10 cellular contexts compared by ENCODE assay signal in genomic region chr1:164320780-164321683, GRCh38.
DNase-seq lines count a peak whose midpoint lies in the region; ATAC-seq, FAIRE-seq and TF ChIP-seq lines count a peak whose summit lies in the region.
"Had no signal": no experiment of that assay in that cellular context is flagged by ENCODE, and none has a peak within 500 bp of the region (broad histone marks: within the 10 kb centered on the region; RNA-seq: fewer than 3 reads in every experiment).

No MANE protein-coding gene starts in this region.

- intact Hi-C loops in sigmoid colon (cut with DNase I) = no loop called here

- H3K27ac Mint-ChIP-seq in astrocyte (ENCODE audit: unreplicated experiment) (no peak overlapping the region), immature natural killer cell (no peak overlapping the region)

- no peaks in the 10 kb centered on the region for H3K36me3 Mint-ChIP-seq in astrocyte (ENCODE audit: low read depth, unreplicated experiment)
- H3K36me3 Mint-ChIP-seq in immature natural killer cell = no peaks in the 10 kb centered on the region

- H3K4me3 ChIP-seq in astrocyte (ENCODE audit: insufficient read depth, low read depth, low read length) = peak overlapping the region; percentile 46
- H3K4me3 ChIP-seq in sigmoid colon = peak overlapping the region; percentile 22 to 57 (median 44)

- H3K9me3 Mint-ChIP-seq in astrocyte (ENCODE audit: unreplicated experiment) = no peaks in the 10 kb centered on the region
- peaks cover 0 to 4% (median 1%) of the 10 kb centered on the region in 6 donors for H3K9me3 Mint-ChIP-seq in immature natural killer cell

- H3K4me1 Mint-ChIP-seq in astrocyte (ENCODE audit: low read depth, unreplicated experiment) = no peaks in the 10 kb centered on the region
- H3K4me1 Mint-ChIP-seq in immature natural killer cell = no peaks in the 10 kb centered on the region

- no peaks in the 10 kb centered on the region for H4K20me1 ChIP-seq in astrocyte (ENCODE audit: insufficient read depth, low read length)

- FAIRE-seq in astrocyte (lab: Jason Lieb, UNC) = no peak
- FAIRE-seq: endometrium, GM18507 had no signal

- peak overlapping the region; percentile 64 for H2AFZ ChIP-seq in astrocyte (ENCODE audit: low read depth, low read length)

- 7 to 8% methylated on average over 55 of the region's 55 CpGs for WGBS in sigmoid colon, 2 donors

- H3K9me3 ChIP-seq in astrocyte (ENCODE audit: insufficient read depth, low read depth, low read length) (no peaks in the 10 kb centered on the region), sigmoid colon (no peaks in the 10 kb centered on the region)

- TF ChIP-seq EP300 in sigmoid colon (IDR thresholded peaks at IDR 0.05) = no peak

- H3K36me3 ChIP-seq in astrocyte (ENCODE audit: insufficient read depth, low read length) = no peaks in the 10 kb centered on the region
- no peaks in the 10 kb centered on the region for H3K36me3 ChIP-seq in sigmoid colon

- H3K27ac ChIP-seq in astrocyte (ENCODE audit: low read depth, low read length) (no peak overlapping the region), sigmoid colon (peak overlapping the region; percentile 51 to 68 (median 62))

- ATAC-seq in GM19463 (IDR thresholded peaks at IDR 0.05; ENCODE audit: unreplicated experiment) (no peak), HG03565 (IDR thresholded peaks at IDR 0.05; ENCODE audit: unreplicated experiment) (no peak)

- H3K4me1 ChIP-seq in astrocyte (ENCODE audit: insufficient read depth, low read length) (peaks cover 2% of the 10 kb centered on the region), sigmoid colon (peaks cover 0 to 11% (median 6%) of the 10 kb centered on the region in 4 donors)

- TF ChIP-seq POLR2A in sigmoid colon (IDR thresholded peaks at IDR 0.05) = no peak

- H3K4me3 Mint-ChIP-seq in astrocyte (ENCODE audit: unreplicated experiment) (peak overlapping the region; percentile 75), immature natural killer cell (no peak overlapping the region)

- TF ChIP-seq CTCF in astrocyte (IDR thresholded peaks at IDR 0.05; ENCODE audit: insufficient read depth, low read depth, low read length) = no peak
- no peak for TF ChIP-seq CTCF in sigmoid colon (IDR thresholded peaks at IDR 0.05)

- H3K4me2 ChIP-seq in astrocyte (ENCODE audit: low read length) = peak overlapping the region; percentile 83

- DNase-seq in HCEC 1CT (peak; percentile 8), astrocyte (ENCODE audit: low read depth) (peak; percentile 14), iPS DF 19.7 (ENCODE audit: low read depth, low spot score) (peak; percentile 9), sigmoid colon (peak; percentile 65), immature natural killer cell (no peak)
- no peak for DNase-seq in stimulated activated CD4-positive, alpha-beta T cell treated with anti-CD3 and anti-CD28 coated beads, Interleukin-1b, Interleukin-23, amount 100 ng/mL, for 48 hours

- H3K27me3 Mint-ChIP-seq in astrocyte (ENCODE audit: low read depth, unreplicated experiment) (peaks cover 23% of the 10 kb centered on the region), immature natural killer cell (ENCODE audit: low read depth in 3 of 3) (peaks cover 2 to 12% (median 3%) of the 10 kb centered on the region in 3 donors)

- H3K79me2 ChIP-seq in astrocyte (ENCODE audit: insufficient read depth, low read length) = no peaks in the 10 kb centered on the region

- peak overlapping the region; percentile 37 for H3K9ac ChIP-seq in astrocyte (ENCODE audit: low read length)

- H3K27me3 ChIP-seq in astrocyte (ENCODE audit: insufficient read depth, low read length) (no peaks in the 10 kb centered on the region), sigmoid colon (no peaks in the 10 kb centered on the region)

Comparison
In these comparisons a context has a peak if more than half of its experiments do, and no peak if none do; other contexts are left out.
1. DNase-seq: peak in HCEC 1CT (single experiment), astrocyte (single experiment), iPS DF 19.7 (single experiment) and sigmoid colon (single experiment); none in stimulated activated CD4-positive, alpha-beta T cell treated with anti-CD3 and anti-CD28 coated beads, Interleukin-1b, Interleukin-23, amount 100 ng/mL, for 48 hours (single experiment) and immature natural killer cell (0 of 3).